8 cellular contexts compared by ENCODE assay signal in the genomic region with DNA sequence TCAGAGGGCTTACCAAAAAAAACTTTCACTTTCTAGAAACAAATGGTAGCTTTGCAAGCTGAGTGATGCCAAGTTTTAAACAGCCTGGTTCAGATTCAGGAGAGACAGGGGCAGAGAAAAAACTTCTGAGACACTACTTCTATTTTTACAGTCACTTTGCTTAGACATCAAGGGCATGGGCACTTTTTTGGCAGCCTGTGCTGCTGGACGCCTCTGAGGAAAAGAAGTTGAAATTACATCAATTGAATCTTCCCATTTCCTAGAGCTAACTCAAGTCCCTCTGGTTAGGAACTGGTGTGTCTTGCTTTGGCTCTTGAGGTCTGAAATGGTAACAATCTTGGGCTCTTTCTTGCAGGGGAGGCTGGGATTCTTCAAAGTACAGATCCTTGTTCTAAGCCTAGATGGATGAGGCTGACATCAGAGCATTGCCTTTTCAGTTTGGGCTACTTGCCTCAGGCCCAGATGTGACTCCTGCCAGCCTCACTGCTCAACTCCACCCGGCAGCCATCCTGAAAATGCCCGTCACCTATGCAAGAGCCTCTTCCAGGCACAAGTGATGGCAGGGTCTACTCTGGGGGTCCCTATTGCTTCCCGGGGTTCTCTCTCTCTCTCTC.
A peak's percentile ranks its signal among the peaks of the same experiment; 100 is the strongest.
DNase-seq lines count a peak whose midpoint lies in the region; ATAC-seq and TF ChIP-seq lines count a peak whose summit lies in the region.

No MANE protein-coding gene starts in this region.

- intact Hi-C loops in left colon (cut with DNase I, micrococcal nuclease) (no loop called here), PC-3 (cut with micrococcal nuclease) (no loop called here)

- no peak overlapping the region for H2AFZ ChIP-seq in PC-3 (ENCODE audit: low read length)

- no peaks in the 10 kb centered on the region for H3K79me2 ChIP-seq in PC-3 (ENCODE audit: low read length)

- no peaks in the 10 kb centered on the region for H4K20me1 ChIP-seq in PC-3 (ENCODE audit: low read length)

- H3K9me2 ChIP-seq in PC-3 (replicated peaks; ENCODE audit: low read length): no peaks in the 10 kb centered on the region

- H3K9me3 ChIP-seq in PC-3 (ENCODE audit: low read length): no peaks in the 10 kb centered on the region

- no peaks in the 10 kb centered on the region for H3K36me3 ChIP-seq in PC-3 (ENCODE audit: low read depth, low read length)

- H3K4me3 Mint-ChIP-seq in endothelial cell (ENCODE audit: unreplicated experiment): no peak overlapping the region

- peaks cover 7% of the 10 kb centered on the region for H3K4me1 Mint-ChIP-seq in endothelial cell (ENCODE audit: unreplicated experiment)

- no peak overlapping the region for H3K9ac ChIP-seq in PC-3 (ENCODE audit: low read length)

- ATAC-seq in GM19351 (IDR thresholded peaks at IDR 0.05; ENCODE audit: unreplicated experiment) (peak; percentile 11), HG03159 (IDR thresholded peaks at IDR 0.05; ENCODE audit: unreplicated experiment) (peak; percentile 5), left colon (no peak), PC-3 (no peak)

- H3K27ac ChIP-seq in coronary artery (peak overlapping the region; percentile 61 to 85), PC-3 (ENCODE audit: low read length) (no peak overlapping the region)

- H3F3A ChIP-seq in PC-3 (ENCODE audit: low read length, unreplicated experiment): no peaks in the 10 kb centered on the region

- H3K27ac Mint-ChIP-seq in endothelial cell (ENCODE audit: unreplicated experiment): no peak overlapping the region

- H3K9me3 Mint-ChIP-seq in endothelial cell (ENCODE audit: unreplicated experiment): no peaks in the 10 kb centered on the region

- BruUV-seq in PC-3 (replicated peaks; lab: Mats Ljungman, UMichigan): no TSS peak

- peak overlapping the region; percentile 68 for H3K4me3 ChIP-seq in coronary artery
- no peak overlapping the region for H3K4me3 ChIP-seq in PC-3 (ENCODE audit: low read length)

- no peak for TF ChIP-seq CTCF in coronary artery (IDR thresholded peaks at IDR 0.05)
- TF ChIP-seq CTCF in endothelial cell (IDR thresholded peaks at IDR 0.05; ENCODE audit: unreplicated experiment): no peak
- TF ChIP-seq CTCF in PC-3 (conservative IDR thresholded peaks at IDR 0.05; ENCODE audit: low read depth, low read length): no peak

- DNase-seq in coronary artery (ENCODE audit: low spot score) (no peak), endothelial cell (ENCODE audit: low spot score) (no peak), left colon (no peak), COR-L47 (lab: John Stamatoyannopoulos, UW) (no peak), PC-3 (no peak)
- DNase-seq in stimulated activated CD4-positive, alpha-beta T cell treated with anti-CD3 and anti-CD28 coated beads, Interleukin-4, amount 100 ng/mL, for 1 hour: peak; percentile 29

- CTCF ChIA-PET in PC-3 (lab: Charles Lee): no interaction called here

- POLR2A ChIA-PET in PC-3 (lab: Charles Lee; ENCODE audit: unreplicated experiment): no interaction called here

- H3K27me3 Mint-ChIP-seq in endothelial cell (ENCODE audit: unreplicated experiment): peaks cover 4% of the 10 kb centered on the region

- H3K27me3 ChIP-seq in PC-3 (ENCODE audit: low read length): no peaks in the 10 kb centered on the region

- H3K36me3 Mint-ChIP-seq in endothelial cell (ENCODE audit: low read depth, unreplicated experiment): peaks cover 3% of the 10 kb centered on the region

- no peaks in the 10 kb centered on the region for H3K4me1 ChIP-seq in PC-3 (ENCODE audit: insufficient read depth, low read length)

- no peak overlapping the region for H3K4me2 ChIP-seq in PC-3 (ENCODE audit: low read length)

Comparison
In these comparisons a context has a peak if more than half of its experiments do, and no peak if none do; other contexts are left out.
1. ATAC-seq: peak in GM19351 (single experiment) and HG03159 (single experiment); none in left colon (single experiment) and PC-3 (single experiment).